Comparison of ENCODE assay signal across 8 cellular contexts in genomic region chr1:52726265-52727113, GRCh38. TPM values are rescaled to one million over a fixed set of nuclear protein-coding genes. Genes with fewer than 3 reads are reported as not detected.
DNase-seq lines count a peak whose midpoint lies in the region; ATAC-seq and TF ChIP-seq lines count a peak whose summit lies in the region.

TSS of gene ZYG11B (plus strand) at chr1:52726453. CDS start at chr1:52726654, 201 bp downstream.

- peaks cover 0 to 1% (median 0%) of the 10 kb centered on the region in 7 donors for H3K9me3 Mint-ChIP-seq in CD14-positive monocyte

- peaks cover 4 to 5% of the 10 kb centered on the region in 2 donors for H3K36me3 Mint-ChIP-seq in CD14-positive monocyte

- H3K4me3 Mint-ChIP-seq in CD14-positive monocyte = peak within 1 kb of the TSS; percentile 94 to 96

- DNase-seq in CD14-positive monocyte (ENCODE audit: low spot score) = peak; percentile 75
- DNase-seq in NCI-H82 (lab: John Stamatoyannopoulos, UW) = peak; percentile 91
- peak; percentile 93 to 95 for DNase-seq in activated CD4-positive, alpha-beta T cell treated with anti-CD3 and anti-CD28 coated beads, Interleukin-2, amount 50 U/mL, for 48 hours
- DNase-seq in dermis microvascular lymphatic vessel endothelial cell (ENCODE audit: low read depth in 2 of 2) = peak; percentile 50 to 81
- DNase-seq in right lobe of liver = peak; percentile 93 to 95 (median 93)
- peak; percentile 84 to 88 for DNase-seq in stimulated activated CD4-positive, alpha-beta T cell treated with anti-CD3 and anti-CD28 coated beads, Interleukin-4, amount 100 ng/mL, for 4 hours

- 1% methylated on average over 11 of the region's 59 CpGs for WGBS in right lobe of liver (ENCODE audit: insufficient coverage, low coverage, low lambda C conversion rate, missing lambda C conversion rate)

- peak within 1 kb of the TSS; percentile 89 to 91 (median 91) for H3K27ac ChIP-seq in right lobe of liver

- H3K36me3 ChIP-seq in right lobe of liver = no peaks in the 10 kb centered on the region

- peaks cover 0 to 15% (median 4%) of the 10 kb centered on the region in 4 donors for H3K4me1 ChIP-seq in right lobe of liver

- H3K27ac Mint-ChIP-seq in CD14-positive monocyte = peak within 1 kb of the TSS; percentile 62 to 91 (median 83)

- ATAC-seq in GM19438 (IDR thresholded peaks at IDR 0.05; ENCODE audit: low read depth, unreplicated experiment) (peak; percentile 97), HG03571 (IDR thresholded peaks at IDR 0.05; ENCODE audit: unreplicated experiment) (peak; percentile 90), right lobe of liver (peak; percentile 96 to 97 (median 97))

- peaks cover 3 to 9% (median 4%) of the 10 kb centered on the region in 3 donors for H3K27me3 Mint-ChIP-seq in CD14-positive monocyte (ENCODE audit: low read depth in 3 of 3)

- no peaks in the 10 kb centered on the region for H3K27me3 ChIP-seq in right lobe of liver

- no peaks in the 10 kb centered on the region for H3K9me3 ChIP-seq in right lobe of liver

- intact Hi-C loops in CD14-positive monocyte (cut with micrococcal nuclease) = no loop called here
- intact Hi-C loops in right lobe of liver (cut with DNase I) = no loop called here

- peaks cover 27% of the 10 kb centered on the region for H3K4me1 Mint-ChIP-seq in CD14-positive monocyte

- H3K4me3 ChIP-seq in right lobe of liver = peak within 1 kb of the TSS; percentile 81 to 97 (median 86)

- TF ChIP-seq POLR2A in right lobe of liver (IDR thresholded peaks at IDR 0.05) = peak; percentile 87

- TF ChIP-seq CTCF in CD14-positive monocyte (IDR thresholded peaks at IDR 0.05) (no peak), right lobe of liver (IDR thresholded peaks at IDR 0.05) (no peak)

RNA-seq across cellular contexts. Expression of gene ZYG11B, which starts in this region (rescaled TPM):
- polyA plus RNA-seq in CD14-positive monocyte = 10 to 100 TPM; 15.8 to 17.5 TPM
- total RNA-seq in dermis microvascular lymphatic vessel endothelial cell (29.5 and 30.8 TPM in 2 replicates), right lobe of liver (10 to 100 TPM; 17.7 to 39.2 (median 30.9) TPM)

Comparison
In these comparisons a context has a peak if more than half of its experiments do, and no peak if none do; other contexts are left out.
1. Peak in every context shown above with its lines: DNase-seq, ATAC-seq, H3K4me3 ChIP-seq and H3K27ac ChIP-seq.